ENCODE assay signal across 23 cellular contexts in genomic region chr13:32446778-32447465, GRCh38. TPM values are rescaled to one million over a fixed set of nuclear protein-coding genes. Genes with fewer than 3 reads are reported as not detected.
DNase-seq lines count a peak whose midpoint lies in the region; ATAC-seq, FAIRE-seq and TF ChIP-seq lines count a peak whose summit lies in the region.
"Had no signal": no experiment of that assay in that cellular context is flagged by ENCODE, and none has a peak within 500 bp of the region (broad histone marks: within the 10 kb centered on the region; RNA-seq: fewer than 3 reads in every experiment).

No MANE protein-coding gene starts in this region.

- TF ChIP-seq POLR2A in HepG2 (IDR thresholded peaks at IDR 0.05; ENCODE audit: insufficient read depth in 1 of 2, low read depth in 2 of 2, low read length in 2 of 2), result no peak

- no peaks in the 10 kb centered on the region for H3K4me1 ChIP-seq in Karpas-422 (ENCODE audit: low read length)
- peaks cover 57% of the 10 kb centered on the region for H3K4me1 ChIP-seq in HepG2 (ENCODE audit: insufficient read depth, low read length)
- H3K4me1 ChIP-seq: esophagus squamous epithelium, gastroesophageal sphincter had no signal

- POLR2A ChIA-PET in HepG2 (lab: Yijun Ruan, JAX), result no interaction called here

- no peak overlapping the region for H2AFZ ChIP-seq in Karpas-422 (ENCODE audit: low read length)
- H2AFZ ChIP-seq in HepG2 (ENCODE audit: low read length), result no peak overlapping the region
- H2AFZ ChIP-seq: GM23338 had no signal

- H3K36me3 ChIP-seq in Karpas-422 (ENCODE audit: insufficient read depth, low read length) (no peaks in the 10 kb centered on the region), HepG2 (replicated peaks in 1 of 2; ENCODE audit: control insufficient read depth in 1 of 2, insufficient read depth in 2 of 2, low read length in 2 of 2) (no peaks in the 10 kb centered on the region)

- TF ChIP-seq EP300 in HepG2 (IDR thresholded peaks at IDR 0.05; ENCODE audit: low read depth in 2 of 2, low read length in 2 of 2) (no peak), HepG2 (CRISPR knock-in tag; IDR thresholded peaks at IDR 0.05; ENCODE audit: borderline replicate concordance) (no peak)

- H3K27ac ChIP-seq in Karpas-422 (ENCODE audit: low read length), result no peak overlapping the region
- peak overlapping the region; percentile 66 for H3K27ac ChIP-seq in HepG2 (ENCODE audit: extremely low read length, insufficient read depth, low read length)
- H3K27ac ChIP-seq: esophagus squamous epithelium, gastroesophageal sphincter had no signal

- in situ Hi-C loops in HepG2 (cut with HindIII; ENCODE audit: extremely low pct_ligation_motif_present, low pct_unique_long_range_greater_than_20kb), result loop anchor here (25.0 kb wide), 1 partner anchor 410 kb away; the partner anchor contains the start of gene FRY

- H3K4me2 ChIP-seq in Karpas-422 (ENCODE audit: low read depth, low read length, poor library complexity, severe bottlenecking) (no peak overlapping the region), HepG2 (ENCODE audit: low read depth, low read length) (peak overlapping the region; percentile 40)
- H3K4me2 ChIP-seq: GM23338 had no signal

- DNase-seq in CD1c-positive myeloid dendritic cell (ENCODE audit: extremely low spot score), result peak; percentile 5
- peak; percentile 4 for DNase-seq in Karpas-422
- peak; percentile 11 for DNase-seq in SK-N-DZ (ENCODE audit: low spot score)
- DNase-seq in HepG2 (ENCODE audit: low spot score), result no peak
- no peak for DNase-seq in mesenteric fat pad (ENCODE audit: low spot score)
- DNase-seq in NCI-H128 (lab: John Stamatoyannopoulos, UW; ENCODE audit: unreplicated experiment), result no peak
- no peak for DNase-seq in KG1 (lab: John Stamatoyannopoulos, UW)
- DNase-seq: activated naive CD8-positive, alpha-beta T cell treated with anti-CD3 and anti-CD28 coated beads, Interleukin-2, amount 10 ng/mL, durations not matched to agents 7 days and 5 days; CD4-positive, alpha-beta memory T cell; DMS79 treated with DMSO at 0.1 percent for 48 hours; effector memory CD8-positive, alpha-beta T cell; esophagus squamous epithelium; NCI-H187; NCI-H526 treated with DMSO at 0.1 percent for 48 hours; stimulated activated CD4-positive, alpha-beta T cell treated with anti-CD3 and anti-CD28 coated beads, Interleukin-4, amount 100 ng/mL, for 1 hour; stimulated activated naive CD4-positive, alpha-beta T cell treated with Interleukin-2 at 50 U/mL for 16 hours had no signal

- H3K79me2 ChIP-seq in Karpas-422 (ENCODE audit: low read length) (no peaks in the 10 kb centered on the region), HepG2 (ENCODE audit: insufficient read depth, low read length) (no peaks in the 10 kb centered on the region)

- no peak overlapping the region for H3K4me3 ChIP-seq in Karpas-422 (ENCODE audit: low read length)
- peak overlapping the region in 1 of 3 experiments; percentile 12; a peak in 1 of 6 replicates for H3K4me3 ChIP-seq in HepG2 (replicated peaks in 1 of 3; ENCODE audit: insufficient read depth in 1 of 3, low read depth in 2 of 3, low read length in 3 of 3)
- H3K4me3 ChIP-seq: esophagus squamous epithelium, gastroesophageal sphincter, GM23338, lung had no signal

- H3K27me3 ChIP-seq in Karpas-422 (ENCODE audit: low read length), result no peaks in the 10 kb centered on the region
- H3K27me3 ChIP-seq in HepG2 (ENCODE audit: control insufficient read depth in 1 of 2, insufficient read depth in 2 of 2, low read length in 2 of 2), result no peaks in the 10 kb centered on the region
- H3K27me3 ChIP-seq: esophagus squamous epithelium, gastroesophageal sphincter had no signal

- no TSS peak for BruUV-seq in HepG2 (replicated peaks; lab: Mats Ljungman, UMichigan)

- no peak overlapping the region for H3K9ac ChIP-seq in Karpas-422 (ENCODE audit: low read length)
- no peak overlapping the region; the same call in 1 of the 2 replicates for H3K9ac ChIP-seq in HepG2 (ENCODE audit: insufficient read depth, low read depth, low read length)

- intact Hi-C loops in HepG2 (cut with micrococcal nuclease; ENCODE audit: unreplicated experiment), result loop anchor here (10.0 kb wide), 1 partner anchor 532 kb away; no protein-coding TSS in a partner anchor

- no peak for TF ChIP-seq CTCF in HepG2 (CRISPR knock-in tag; IDR thresholded peaks at IDR 0.05)

- peak; percentile 8 for FAIRE-seq in HepG2 (lab: Jason Lieb, UNC)
- FAIRE-seq: keratinocyte, TTC549 had no signal

- 39% methylated on average over 2 of the region's 2 CpGs for WGBS in HepG2 (ENCODE audit: low lambda C conversion rate)

- CTCF ChIA-PET in HepG2 (lab: Yijun Ruan, JAX; ENCODE audit: low intra/inter-chr PET ratio, low total read pairs), result no interaction called here

- TF ChIP-seq RAD21 in HepG2 (CRISPR knock-in tag; IDR thresholded peaks at IDR 0.05), result no peak

- no peaks in the 10 kb centered on the region for H3K9me2 ChIP-seq in Karpas-422 (replicated peaks; ENCODE audit: insufficient read depth, low read length)

- H3K9me3 ChIP-seq in Karpas-422 (ENCODE audit: low read length), result no peaks in the 10 kb centered on the region
- no peaks in the 10 kb centered on the region for H3K9me3 ChIP-seq in HepG2 (ENCODE audit: low read length)

- H4K20me1 ChIP-seq in Karpas-422 (ENCODE audit: insufficient read depth, low read depth, low read length) (no peaks in the 10 kb centered on the region), HepG2 (ENCODE audit: insufficient read depth, low read length) (no peaks in the 10 kb centered on the region)

- ATAC-seq in HepG2, result peak; percentile 17; the same call in 2 of the 3 replicates
- ATAC-seq in HG02884 (IDR thresholded peaks at IDR 0.05; ENCODE audit: unreplicated experiment), result no peak
- ATAC-seq: effector memory CD8-positive, alpha-beta T cell; gastroesophageal sphincter; GM23338; Right ventricle myocardium inferior had no signal

TF ChIP-seq in HepG2, 621 proteins besides CTCF, POLR2A, EP300 and RAD21 (continues in another document):
- TF ChIP-seq AKAP8 (CRISPR knock-in tag; IDR thresholded peaks at IDR 0.05) (no peak), PRPF4 (IDR thresholded peaks at IDR 0.05; ENCODE audit: low read depth, low read length, poor library complexity, severe bottlenecking) (no peak), RFX5 (IDR thresholded peaks at IDR 0.05; ENCODE audit: low read depth, low read length) (no peak)

RNA-seq across cellular contexts. Expression of gene N4BP2L1, which starts 19.0 kb away (rescaled TPM):
- 14.2 and 17.8 TPM in 2 replicates for total RNA-seq in Karpas-422 (2014; rRNA removed; shearing (Covaris generic); ENCODE audit: low replicate concordance)
- polyA plus RNA-seq in SK-N-DZ (2014; cell fraction: cytosol; rRNA removed), result 28.1 and 32.6 TPM in 2 replicates
- 21.0 and 29.5 TPM in 2 replicates for polyA plus RNA-seq in SK-N-DZ (2014; cell fraction: nucleus; rRNA removed)
- total RNA-seq in HepG2 (2016; rRNA removed; fragmentation: Illumina TruSeq; extraction: Trizol) (11.8 and 13.2 TPM in 2 replicates), mesenteric fat pad (10.1 TPM)
- total RNA-seq in HepG2 (2016; cell fraction: cytosol; rRNA removed; fragmentation: Illumina TruSeq; extraction: Trizol; ENCODE audit: low read depth), result 3.8 and 4.6 TPM in 2 replicates
- 11.6 and 12.8 TPM in 2 replicates for total RNA-seq in HepG2 (2016; cell fraction: insoluble cytoplasmic fraction; rRNA removed; fragmentation: Illumina TruSeq; extraction: Trizol)
- total RNA-seq in HepG2 (2016; cell fraction: membrane; rRNA removed; fragmentation: Illumina TruSeq; extraction: Trizol), result 8.3 and 8.8 TPM in 2 replicates
- total RNA-seq in HepG2 (2016; cell fraction: nucleus; rRNA removed; fragmentation: Illumina TruSeq; extraction: Trizol), result 13.1 and 18.3 TPM in 2 replicates
- 30.4 and 34.5 TPM in 2 replicates for polyA plus RNA-seq in HepG2 (2011; rRNA removed)
- polyA plus RNA-seq in HepG2 (2011; cell fraction: cytosol; rRNA removed), result 15.0 and 21.1 TPM in 2 replicates
- 27.0 and 36.1 TPM in 2 replicates for polyA plus RNA-seq in HepG2 (2011; cell fraction: nucleus; rRNA removed)
- 30.9 and 33.4 TPM in 2 replicates for polyA plus RNA-seq in HepG2 (2012)
- polyA plus RNA-seq in HepG2 (2016; cell fraction: cytosol; fragmentation: Illumina TruSeq; extraction: Trizol; ENCODE audit: low read depth), result 3.5 and 4.7 TPM in 2 replicates
- polyA plus RNA-seq in HepG2 (2016; cell fraction: insoluble cytoplasmic fraction; fragmentation: Illumina TruSeq; extraction: Trizol; ENCODE audit: low read depth), result 13.1 and 14.1 TPM in 2 replicates
- 9.2 and 9.4 TPM in 2 replicates for polyA plus RNA-seq in HepG2 (2016; cell fraction: membrane; fragmentation: Illumina TruSeq; extraction: Trizol; ENCODE audit: low read depth)
- 29.5 and 35.4 TPM in 2 replicates for polyA plus RNA-seq in HepG2 (2016; cell fraction: nucleus; fragmentation: Illumina TruSeq; extraction: Trizol; ENCODE audit: insufficient read depth, low read depth)
- 8.4 TPM in 1 of 2 replicates, not detected in the other for polyA minus RNA-seq in HepG2 (2011; rRNA and poly(A)+ RNA removed; ENCODE audit: low replicate concordance)
- 11.7 and 12.8 TPM in 2 replicates for polyA minus RNA-seq in HepG2 (2011; cell fraction: cytosol; rRNA and poly(A)+ RNA removed)
- polyA minus RNA-seq in HepG2 (2011; cell fraction: nucleus; rRNA and poly(A)+ RNA removed), result 45.6 and 48.0 TPM in 2 replicates

Comparison
In these comparisons a context has a peak if more than half of its experiments do, and no peak if none do; other contexts are left out.
1. DNase-seq: peak in CD1c-positive myeloid dendritic cell (single experiment), Karpas-422 (single experiment) and SK-N-DZ (single experiment); none in HepG2 (single experiment), mesenteric fat pad (single experiment), NCI-H128 (single experiment) and KG1 (single experiment).